ENCODE assay signal across 8 cellular contexts in the genomic region with DNA sequence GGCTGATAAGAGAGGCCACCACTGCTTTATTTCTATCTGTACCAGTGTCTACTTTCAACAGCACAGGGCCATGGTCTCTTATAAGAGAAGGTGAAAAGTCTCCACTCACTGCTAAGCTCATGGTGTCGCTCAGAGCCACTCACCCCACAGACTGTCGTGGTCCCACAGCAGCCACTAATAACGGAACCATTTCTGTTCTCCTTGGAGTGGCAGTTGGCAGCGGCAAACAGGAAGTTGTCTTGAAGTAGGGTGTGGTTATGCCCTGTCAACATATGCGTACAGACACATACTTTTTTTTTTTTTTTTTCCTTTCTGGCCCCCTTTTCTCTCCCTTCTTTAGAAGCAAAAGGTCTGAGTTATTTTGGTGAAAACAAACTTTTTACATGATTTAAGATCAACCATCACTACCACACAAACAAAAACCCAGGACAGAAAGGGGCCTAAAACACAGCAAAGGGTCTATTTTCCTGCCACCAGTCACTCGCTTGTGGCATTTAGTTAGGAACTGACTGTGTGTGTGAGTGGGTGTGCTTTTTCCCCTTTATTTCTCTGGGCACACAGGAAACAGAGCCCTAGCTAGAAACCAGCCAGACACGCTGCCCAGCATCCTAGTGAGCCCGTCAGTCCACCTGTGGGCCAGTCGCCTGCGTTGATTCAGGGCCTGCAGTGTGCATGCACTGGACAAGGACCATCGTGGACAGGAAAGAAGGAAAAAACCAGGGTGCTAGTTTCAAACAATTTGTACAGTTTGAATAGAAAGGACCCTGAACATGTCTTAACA.
DNase-seq lines count a peak whose midpoint lies in the region; ATAC-seq and TF ChIP-seq lines count a peak whose summit lies in the region.

No MANE protein-coding gene starts in this region.

- H3K36me3 ChIP-seq in DOHH2 (ENCODE audit: control insufficient read depth, low read length) (peaks cover 6% of the 10 kb centered on the region), OCI-LY3 (replicated peaks; ENCODE audit: low read depth, low read length) (no peaks in the 10 kb centered on the region)

- H3K4me3 ChIP-seq in DOHH2 (ENCODE audit: low read length) (peak overlapping the region; percentile 80), OCI-LY3 (ENCODE audit: low read length) (peak overlapping the region; percentile 69)

- H3K36me3 Mint-ChIP-seq in progenitor cell of endocrine pancreas (ENCODE audit: insufficient read depth) = peaks cover 2% of the 10 kb centered on the region

- DNase-seq in activated effector memory CD4-positive, alpha-beta T cell treated with Interleukin-2 at 50 U/mL for 16 hours = peak; percentile 56
- DNase-seq in mucosa of gallbladder (ENCODE audit: low spot score) (peak; percentile 44), progenitor cell of endocrine pancreas (ENCODE audit: low spot score, unreplicated experiment) (no peak), NCI-H345 treated with DMSO at 0.1 percent for 48 hours (lab: John Stamatoyannopoulos, UW; ENCODE audit: unreplicated experiment) (no peak), D341Med (ENCODE audit: low spot score) (no peak)

- H3K27ac Mint-ChIP-seq in progenitor cell of endocrine pancreas = no peak overlapping the region

- peak; percentile 69 for ATAC-seq in GM21737 (IDR thresholded peaks at IDR 0.05; ENCODE audit: unreplicated experiment)

- no peak overlapping the region for H3K4me3 Mint-ChIP-seq in progenitor cell of endocrine pancreas (ENCODE audit: low read depth)

- no peaks in the 10 kb centered on the region for H3K9me3 ChIP-seq in DOHH2 (ENCODE audit: control insufficient read depth, insufficient read depth, low read length)
- H3K9me3 ChIP-seq in OCI-LY3 (ENCODE audit: insufficient read depth, low read length) = no peaks in the 10 kb centered on the region

- H3F3A ChIP-seq in DOHH2 (ENCODE audit: control insufficient read depth, insufficient read depth) = no peaks in the 10 kb centered on the region; the same call in 1 of the 2 replicates

- H3K27ac ChIP-seq in DOHH2 (ENCODE audit: low read depth, low read length) = peak overlapping the region; percentile 21; the same call in 1 of the 2 replicates
- peak overlapping the region; percentile 9; the same call in 1 of the 2 replicates for H3K27ac ChIP-seq in OCI-LY3 (ENCODE audit: low read length)

- H2AFZ ChIP-seq in OCI-LY3 (ENCODE audit: low read depth, low read length) = peak overlapping the region; percentile 80

- no peaks in the 10 kb centered on the region for H3K9me2 ChIP-seq in DOHH2 (replicated peaks; ENCODE audit: control insufficient read depth, low read length)

- H4K20me1 ChIP-seq in DOHH2 (ENCODE audit: control insufficient read depth, insufficient read depth, low read depth, low read length) (no peaks in the 10 kb centered on the region), OCI-LY3 (ENCODE audit: insufficient read depth, low read length) (no peaks in the 10 kb centered on the region)

- H3K4me2 ChIP-seq in DOHH2 (ENCODE audit: low read length) = peak overlapping the region; percentile 78
- H3K4me2 ChIP-seq in OCI-LY3 (ENCODE audit: low read length) = peak overlapping the region; percentile 75

- TF ChIP-seq CTCF in DOHH2 (IDR thresholded peaks at IDR 0.05; ENCODE audit: low read depth, low read length, poor library complexity, severe bottlenecking) = no peak
- TF ChIP-seq CTCF in OCI-LY3 (IDR thresholded peaks at IDR 0.05; ENCODE audit: low read depth, low read length) = no peak
- TF ChIP-seq CTCF in progenitor cell of endocrine pancreas (IDR thresholded peaks at IDR 0.05; ENCODE audit: unreplicated experiment) = no peak

- H3K9ac ChIP-seq in OCI-LY3 (ENCODE audit: low read length) = peak overlapping the region; percentile 44

- peaks cover 14% of the 10 kb centered on the region for H3K79me2 ChIP-seq in DOHH2 (ENCODE audit: control insufficient read depth, low read length)
- no peaks in the 10 kb centered on the region for H3K79me2 ChIP-seq in OCI-LY3 (ENCODE audit: low read length)

- H3K27me3 Mint-ChIP-seq in progenitor cell of endocrine pancreas = no peaks in the 10 kb centered on the region

- H3K9me3 Mint-ChIP-seq in progenitor cell of endocrine pancreas (ENCODE audit: low read depth) = no peaks in the 10 kb centered on the region

- no peaks in the 10 kb centered on the region for H3K27me3 ChIP-seq in DOHH2 (ENCODE audit: control insufficient read depth, low read length)
- no peaks in the 10 kb centered on the region for H3K27me3 ChIP-seq in OCI-LY3 (ENCODE audit: low read depth, low read length)

- H3K4me1 Mint-ChIP-seq in progenitor cell of endocrine pancreas (ENCODE audit: low read depth) = peaks cover 10% of the 10 kb centered on the region

- peaks cover 43% of the 10 kb centered on the region for H3K4me1 ChIP-seq in DOHH2 (ENCODE audit: control insufficient read depth, low read length)
- H3K4me1 ChIP-seq in OCI-LY3 (ENCODE audit: low read length) = peaks cover 39% of the 10 kb centered on the region

Comparison
In these comparisons a context has a peak if more than half of its experiments do, and no peak if none do; other contexts are left out.
1. DNase-seq: peak in activated effector memory CD4-positive, alpha-beta T cell treated with Interleukin-2 at 50 U/mL for 16 hours (single experiment) and mucosa of gallbladder (single experiment); none in progenitor cell of endocrine pancreas (single experiment), NCI-H345 treated with DMSO at 0.1 percent for 48 hours (single experiment) and D341Med (single experiment).